Comparison of ENCODE assay signal across 8 cellular contexts in genomic region chr18:44887227-44887631, GRCh38.
DNase-seq lines count a peak whose midpoint lies in the region; ATAC-seq and TF ChIP-seq lines count a peak whose summit lies in the region.

No MANE protein-coding gene starts in this region.

- no peaks in the 10 kb centered on the region for H3K27me3 ChIP-seq in gastroesophageal sphincter

- no peak for TF ChIP-seq POLR2A in gastroesophageal sphincter (IDR thresholded peaks at IDR 0.05)

- DNase-seq in DMS153 (lab: John Stamatoyannopoulos, UW) (peak; percentile 62), mucosa of gallbladder (ENCODE audit: low spot score) (peak; percentile 25), HT-29 (ENCODE audit: low spot score) (no peak), SKM-1 (lab: John Stamatoyannopoulos, UW; ENCODE audit: unreplicated experiment) (no peak)

- TF ChIP-seq CTCF in gastroesophageal sphincter (IDR thresholded peaks at IDR 0.05): no peak

- peak overlapping the region; percentile 89 for H3K27ac Mint-ChIP-seq in activated T-helper 17 cell treated with anti-CD3 and anti-CD28 coated beads, Interleukin-2, amount 50 U/mL, for 72 hours

- H3K4me1 Mint-ChIP-seq in activated T-helper 17 cell treated with anti-CD3 and anti-CD28 coated beads, Interleukin-2, amount 50 U/mL, for 72 hours: peaks cover 13% of the 10 kb centered on the region

- no peaks in the 10 kb centered on the region for H3K36me3 ChIP-seq in gastroesophageal sphincter

- H3K4me3 ChIP-seq in gastroesophageal sphincter: no peak overlapping the region

- peaks cover 3% of the 10 kb centered on the region for H3K27me3 Mint-ChIP-seq in activated T-helper 17 cell treated with anti-CD3 and anti-CD28 coated beads, Interleukin-2, amount 50 U/mL, for 72 hours

- no peaks in the 10 kb centered on the region for H3K9me3 ChIP-seq in gastroesophageal sphincter

- ATAC-seq in GM19452 (IDR thresholded peaks at IDR 0.05; ENCODE audit: unreplicated experiment) (peak; percentile 92), HG03469 (IDR thresholded peaks at IDR 0.05; ENCODE audit: unreplicated experiment) (peak; percentile 92), gastroesophageal sphincter (no peak)
- ATAC-seq in activated T-helper 17 cell treated with anti-CD3 and anti-CD28 coated beads, Interleukin-2, amount 50 U/mL, for 72 hours (replicated peaks): peak; percentile 97

- peaks cover 0 to 22% (median 7%) of the 10 kb centered on the region in 3 donors for H3K4me1 ChIP-seq in gastroesophageal sphincter

- H3K9me3 Mint-ChIP-seq in activated T-helper 17 cell treated with anti-CD3 and anti-CD28 coated beads, Interleukin-2, amount 50 U/mL, for 72 hours: peaks cover 5% of the 10 kb centered on the region

- H3K4me3 Mint-ChIP-seq in activated T-helper 17 cell treated with anti-CD3 and anti-CD28 coated beads, Interleukin-2, amount 50 U/mL, for 72 hours: peak overlapping the region; percentile 66

- no peak overlapping the region for H3K27ac ChIP-seq in gastroesophageal sphincter

- TF ChIP-seq EP300 in gastroesophageal sphincter (IDR thresholded peaks at IDR 0.05): no peak

- H3K36me3 Mint-ChIP-seq in activated T-helper 17 cell treated with anti-CD3 and anti-CD28 coated beads, Interleukin-2, amount 50 U/mL, for 72 hours (ENCODE audit: low read depth): no peaks in the 10 kb centered on the region

Comparison
In these comparisons a context has a peak if more than half of its experiments do, and no peak if none do; other contexts are left out.
1. DNase-seq: peak in DMS153 (single experiment) and mucosa of gallbladder (single experiment); none in HT-29 (single experiment) and SKM-1 (single experiment).